In the genomic region with DNA sequence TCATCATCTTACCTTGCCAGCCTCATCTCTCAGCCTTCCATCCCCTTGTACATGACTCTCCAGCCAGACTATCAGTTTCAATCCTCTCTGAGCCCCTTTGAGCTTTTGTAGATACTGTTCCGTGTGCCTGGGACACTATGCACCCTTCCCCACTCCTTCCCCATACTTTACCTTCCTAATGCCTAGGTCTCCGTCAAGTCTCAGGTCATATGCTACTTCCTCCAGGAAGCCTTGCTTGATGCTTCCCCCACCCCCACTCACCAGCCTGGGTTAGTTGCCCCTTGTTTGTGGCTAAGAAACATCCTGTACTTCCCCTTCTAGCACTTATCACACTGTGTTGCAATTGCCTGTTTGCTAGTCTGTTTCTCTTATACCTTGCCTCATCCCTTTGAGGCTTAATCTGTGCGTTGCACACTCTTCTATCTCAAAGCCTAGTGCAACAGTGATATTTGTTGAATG, we compare ENCODE assay signal across 1 cellular context.
TF ChIP-seq lines count a peak whose summit lies in the region.

No MANE protein-coding gene starts in this region.

TF ChIP-seq in SK-N-SH, 30 proteins besides CTCF, POLR2A, EP300 and RAD21 (continued from another document):
- TF ChIP-seq, protein P1, sequence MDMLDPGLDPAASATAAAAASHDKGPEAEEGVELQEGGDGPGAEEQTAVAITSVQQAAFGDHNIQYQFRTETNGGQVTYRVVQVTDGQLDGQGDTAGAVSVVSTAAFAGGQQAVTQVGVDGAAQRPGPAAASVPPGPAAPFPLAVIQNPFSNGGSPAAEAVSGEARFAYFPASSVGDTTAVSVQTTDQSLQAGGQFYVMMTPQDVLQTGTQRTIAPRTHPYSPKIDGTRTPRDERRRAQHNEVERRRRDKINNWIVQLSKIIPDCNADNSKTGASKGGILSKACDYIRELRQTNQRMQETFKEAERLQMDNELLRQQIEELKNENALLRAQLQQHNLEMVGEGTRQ (IDR thresholded peaks at IDR 0.05; ENCODE audit: borderline replicate concordance, low read depth, low read length): no peak
- TF ChIP-seq YY1 (IDR thresholded peaks at IDR 0.05; ENCODE audit: low read depth) (no peak), GABPA (IDR thresholded peaks at IDR 0.05; ENCODE audit: low read depth) (no peak), FOXM1 (IDR thresholded peaks at IDR 0.05; ENCODE audit: low read depth) (no peak), NRF1 (IDR thresholded peaks at IDR 0.05; ENCODE audit: low read depth, low read length) (no peak)
- TF ChIP-seq, protein P2, sequence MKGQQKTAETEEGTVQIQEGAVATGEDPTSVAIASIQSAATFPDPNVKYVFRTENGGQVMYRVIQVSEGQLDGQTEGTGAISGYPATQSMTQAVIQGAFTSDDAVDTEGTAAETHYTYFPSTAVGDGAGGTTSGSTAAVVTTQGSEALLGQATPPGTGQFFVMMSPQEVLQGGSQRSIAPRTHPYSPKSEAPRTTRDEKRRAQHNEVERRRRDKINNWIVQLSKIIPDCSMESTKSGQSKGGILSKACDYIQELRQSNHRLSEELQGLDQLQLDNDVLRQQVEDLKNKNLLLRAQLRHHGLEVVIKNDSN (IDR thresholded peaks at IDR 0.05; ENCODE audit: borderline replicate concordance, low read depth): no peak
